Comparison of ENCODE assay signal across 32 cellular contexts in genomic region chr20:38407321-38407720, GRCh38.
"Had no signal": no experiment of that assay in that cellular context is flagged by ENCODE, and none has a peak within 500 bp of the region (broad histone marks: within the 10 kb centered on the region; RNA-seq: fewer than 3 reads in every experiment).

No MANE protein-coding gene starts in this region.

- H3K27ac ChIP-seq: brain microvascular endothelial cell, epithelial cell of prostate, esophagus squamous epithelium, gastroesophageal sphincter had no signal

- H3K27me3 Mint-ChIP-seq: activated CD4-positive, alpha-beta memory T cell treated with anti-CD3 and anti-CD28 coated beads, Interleukin-2, amount 10 ng/mL, durations not matched to agents 7 days and 5 days; activated CD4-positive, alpha-beta T cell treated with anti-CD3 and anti-CD28 coated beads for 36 hours; activated CD4-positive, alpha-beta T cell treated with anti-CD3 and anti-CD28 coated beads, Interleukin-2, amount 10 ng/mL, durations not matched to agents 24 days and 14 days; activated naive CD8-positive, alpha-beta T cell; activated T-cell treated with anti-CD3 and anti-CD28 coated beads, Interleukin-2, amount 50 U/mL, for 24 hours had no signal

- H3K4me1 Mint-ChIP-seq: activated CD4-positive, alpha-beta memory T cell treated with anti-CD3 and anti-CD28 coated beads, Interleukin-2, amount 10 ng/mL, durations not matched to agents 7 days and 5 days; activated CD4-positive, alpha-beta T cell treated with anti-CD3 and anti-CD28 coated beads for 36 hours; activated CD4-positive, alpha-beta T cell treated with anti-CD3 and anti-CD28 coated beads, Interleukin-2, amount 10 ng/mL, durations not matched to agents 24 days and 14 days; central memory CD8-positive, alpha-beta T cell had no signal

- H3K27ac Mint-ChIP-seq: activated CD4-positive, alpha-beta memory T cell treated with anti-CD3 and anti-CD28 coated beads, Interleukin-2, amount 10 ng/mL, durations not matched to agents 7 days and 5 days; activated CD4-positive, alpha-beta T cell treated with anti-CD3 and anti-CD28 coated beads for 36 hours; activated CD4-positive, alpha-beta T cell treated with anti-CD3 and anti-CD28 coated beads, Interleukin-2, amount 10 ng/mL, durations not matched to agents 24 days and 14 days; activated naive CD8-positive, alpha-beta T cell; activated T-cell treated with anti-CD3 and anti-CD28 coated beads, Interleukin-2, amount 50 U/mL, for 24 hours; activated T-cell treated with anti-CD3 and anti-CD28 coated beads, Interleukin-2, amount 50 U/mL, for 72 hours; effector memory CD8-positive, alpha-beta T cell had no signal

- DNase-seq: activated CD4-positive, alpha-beta memory T cell treated with anti-CD3 and anti-CD28 coated beads, Interleukin-2, amount 10 ng/mL, durations not matched to agents 7 days and 5 days; activated CD4-positive, alpha-beta T cell treated with anti-CD3 and anti-CD28 coated beads for 36 hours; activated CD4-positive, alpha-beta T cell treated with anti-CD3 and anti-CD28 coated beads, Interleukin-2, amount 10 ng/mL, durations not matched to agents 24 days and 14 days; activated CD4-positive, alpha-beta T cell treated with anti-CD3 and anti-CD28 coated beads, Interleukin-2, amount 50 U/mL, for 4 hours; activated CD4-positive, CD25-positive, alpha-beta regulatory T cell; activated CD4-positive, CD25-positive, alpha-beta regulatory T cell treated with anti-CD3 and anti-CD28 coated beads, Interleukin-2, amount 50 U/mL, for 72 hours; activated CD8-positive, alpha-beta memory T cell treated with anti-CD3 and anti-CD28 coated beads, Interleukin-2, amount 50 U/mL, for 48 hours; activated gamma-delta T cell; activated naive CD4-positive, alpha-beta T cell; activated naive CD4-positive, alpha-beta T cell treated with anti-CD3 and anti-CD28 coated beads, Interleukin-2, amount 50 U/mL, for 16 hours; activated T-cell treated with anti-CD3 and anti-CD28 coated beads for 4 hours; activated T-cell treated with anti-CD3 and anti-CD28 coated beads, Interleukin-2, amount 50 U/mL, for 24 hours; activated T-cell treated with anti-CD3 and anti-CD28 coated beads, Interleukin-2, amount 50 U/mL, for 72 hours; amniotic stem cell; brain microvascular endothelial cell; cortex of kidney; dermis blood vessel endothelial cell; effector CD4-positive, alpha-beta T cell; effector memory CD8-positive, alpha-beta T cell; esophagus squamous epithelium; foreskin melanocyte; head of caudate nucleus; T-helper 1 cell; T-helper 2 cell had no signal

- FAIRE-seq: astrocyte, bronchial epithelial cell, endometrium, endothelial cell of umbilical vein had no signal

- H3K4me3 ChIP-seq: esophagus squamous epithelium, gastroesophageal sphincter had no signal

- H3K27me3 ChIP-seq: brain microvascular endothelial cell, esophagus squamous epithelium, gastroesophageal sphincter had no signal

- H3K9me3 ChIP-seq: esophagus squamous epithelium, gastroesophageal sphincter had no signal

- H3K4me3 Mint-ChIP-seq: activated CD4-positive, alpha-beta memory T cell treated with anti-CD3 and anti-CD28 coated beads, Interleukin-2, amount 10 ng/mL, durations not matched to agents 7 days and 5 days; activated CD4-positive, alpha-beta T cell treated with anti-CD3 and anti-CD28 coated beads for 36 hours; activated CD4-positive, alpha-beta T cell treated with anti-CD3 and anti-CD28 coated beads, Interleukin-2, amount 10 ng/mL, durations not matched to agents 24 days and 14 days; activated naive CD8-positive, alpha-beta T cell; activated T-cell treated with anti-CD3 and anti-CD28 coated beads, Interleukin-2, amount 50 U/mL, for 24 hours; activated T-cell treated with anti-CD3 and anti-CD28 coated beads, Interleukin-2, amount 50 U/mL, for 72 hours; central memory CD8-positive, alpha-beta T cell; effector memory CD8-positive, alpha-beta T cell had no signal

- ATAC-seq: activated CD4-positive, alpha-beta T cell treated with anti-CD3 and anti-CD28 coated beads for 36 hours; activated T-cell treated with anti-CD3 and anti-CD28 coated beads, Interleukin-2, amount 50 U/mL, for 72 hours; effector memory CD8-positive, alpha-beta T cell; gastroesophageal sphincter had no signal

- H3K4me1 ChIP-seq: esophagus squamous epithelium, gastroesophageal sphincter had no signal
